In the genomic region with DNA sequence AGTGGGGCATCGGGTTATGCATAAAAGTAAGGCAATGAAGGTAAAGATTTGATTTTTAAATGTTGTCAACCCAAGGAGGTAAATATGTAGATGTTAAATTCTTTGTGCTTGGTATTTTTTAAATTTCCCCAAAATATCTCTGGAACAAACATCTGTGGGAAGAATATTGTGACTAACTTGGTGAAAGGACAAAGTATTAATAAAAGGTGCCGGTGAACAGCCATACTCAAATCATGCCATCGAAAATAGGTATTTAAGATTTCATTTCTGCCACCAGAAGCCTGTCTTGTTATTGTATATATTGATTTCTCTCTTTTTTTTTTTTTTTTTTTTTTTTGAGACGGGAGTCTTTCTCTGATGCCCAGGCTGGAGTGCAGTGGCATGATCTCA, we compare ENCODE assay signal across 2 cellular contexts.
TF ChIP-seq lines count a peak whose summit lies in the region.

No MANE protein-coding gene starts in this region.

TF ChIP-seq in HepG2, 621 proteins besides CTCF, POLR2A, EP300 and RAD21:
- TF ChIP-seq KLF16 (CRISPR knock-in tag; IDR thresholded peaks at IDR 0.05): no peak
- no peak for TF ChIP-seq FOXK1 (CRISPR knock-in tag; IDR thresholded peaks at IDR 0.05; ENCODE audit: borderline replicate concordance, low read depth)
- peak; percentile 66 for TF ChIP-seq AGO2 (optimal IDR thresholded peaks at IDR 0.05; ENCODE audit: low read depth, low read length)
- TF ChIP-seq RBFOX2 (IDR thresholded peaks at IDR 0.05; ENCODE audit: low read depth, low read length): 0 out of 2 replicates have a peak, but pooled peaks have one; percentile 37

TF ChIP-seq in WTC11, 78 proteins besides CTCF, POLR2A, EP300 and RAD21:
- no peak for TF ChIP-seq ZNF138 (CRISPR knock-in tag; conservative IDR thresholded peaks at IDR 0.05)
